In genomic region chr14:22796087-22796707, GRCh38 we compare ENCODE assay signal across 14 cellular contexts. TPM values are rescaled to one million over a fixed set of nuclear protein-coding genes. Genes with fewer than 3 reads are reported as not detected.
DNase-seq lines count a peak whose midpoint lies in the region; ATAC-seq, FAIRE-seq and TF ChIP-seq lines count a peak whose summit lies in the region.
"Had no signal": no experiment of that assay in that cellular context is flagged by ENCODE, and none has a peak within 500 bp of the region (broad histone marks: within the 10 kb centered on the region; RNA-seq: fewer than 3 reads in every experiment).

No MANE protein-coding gene starts in this region.

- H3K27ac ChIP-seq in iPS-20b (ENCODE audit: low read length) (no peak overlapping the region), mesenchymal stem cell (ENCODE audit: low read length, poor library complexity, severe bottlenecking) (no peak overlapping the region)
- H3K27ac ChIP-seq: parathyroid adenoma had no signal

- no peak overlapping the region for H3K14ac ChIP-seq in mesenchymal stem cell (ENCODE audit: low read length in 2 of 2)

- H3K4me1 ChIP-seq in iPS-20b (ENCODE audit: insufficient read depth, low read length) (peaks cover 12% of the 10 kb centered on the region), mesenchymal stem cell (ENCODE audit: control insufficient read depth, insufficient read depth, low read depth, low read length) (peaks cover 2% of the 10 kb centered on the region)

- 67% methylated on average over 5 of the region's 5 CpGs for WGBS in mesenchymal stem cell

- H3K4me3 ChIP-seq in iPS-20b (ENCODE audit: low read length), result no peak overlapping the region
- H3K4me3 ChIP-seq in mesenchymal stem cell (ENCODE audit: insufficient read depth in 1 of 2, low read depth in 1 of 2, low read length in 2 of 2), result no peak overlapping the region

- H2AFZ ChIP-seq in mesenchymal stem cell (ENCODE audit: low read depth, low read length), result no peak overlapping the region
- H2AFZ ChIP-seq: parathyroid adenoma had no signal

- H2BK12ac ChIP-seq in mesenchymal stem cell (ENCODE audit: low read length in 2 of 2), result no peak overlapping the region

- peaks cover 30% of the 10 kb centered on the region for H3K27me3 Mint-ChIP-seq in activated CD4-positive, alpha-beta T cell treated with anti-CD3 and anti-CD28 coated beads for 36 hours
- H3K27me3 Mint-ChIP-seq in nephron progenitor cell (ENCODE audit: low read depth, poor library complexity), result peaks cover 3% of the 10 kb centered on the region

- CTCF ChIA-PET in activated CD4-positive, alpha-beta T cell treated with anti-CD3 and anti-CD28 coated beads for 36 hours (lab: Charles Lee), result interaction anchor here (0.6 to 1.9 kb wide), 5 partner anchors 15 to 881 kb away, joined by 3 to 5 read pairs (median 4); partner anchors contain the start of gene SLC7A7

- no peak for TF ChIP-seq CTCF in nephron progenitor cell (IDR thresholded peaks at IDR 0.05)

- peak; percentile 65 for ATAC-seq in GM21786 (IDR thresholded peaks at IDR 0.05; ENCODE audit: unreplicated experiment)
- ATAC-seq in HG03439 (IDR thresholded peaks at IDR 0.05; ENCODE audit: unreplicated experiment), result peak; percentile 46
- ATAC-seq in activated CD4-positive, alpha-beta T cell treated with anti-CD3 and anti-CD28 coated beads for 36 hours, result no peak

- H3K27me3 ChIP-seq in iPS-20b (ENCODE audit: insufficient read depth, low read length) (no peaks in the 10 kb centered on the region), mesenchymal stem cell (ENCODE audit: control insufficient read depth in 1 of 2, insufficient read depth in 1 of 2, low read length in 2 of 2) (peaks cover 13 to 20% of the 10 kb centered on the region in 2 experiments)

- no peak overlapping the region for H2BK15ac ChIP-seq in mesenchymal stem cell (ENCODE audit: low read depth, poor library complexity, severe bottlenecking)

- H3K4ac ChIP-seq in mesenchymal stem cell (ENCODE audit: low read depth in 1 of 2, low read length in 2 of 2), result no peak overlapping the region

- no peak overlapping the region for H4K91ac ChIP-seq in mesenchymal stem cell (ENCODE audit: low read length)

- H4K8ac ChIP-seq in mesenchymal stem cell (ENCODE audit: low read length), result no peak overlapping the region

- DNase-seq in GM18507 (ENCODE audit: extremely low spot score, insufficient read length, low read depth) (no peak), nephron progenitor cell (no peak), mesenchymal stem cell (no peak)
- no peak for DNase-seq in activated CD8-positive, alpha-beta memory T cell treated with anti-CD3 and anti-CD28 coated beads for 24 hours
- no peak for DNase-seq in activated CD4-positive, alpha-beta T cell treated with anti-CD3 and anti-CD28 coated beads for 36 hours
- DNase-seq: activated naive CD4-positive, alpha-beta T cell treated with anti-CD3 and anti-CD28 coated beads, Interleukin-2, amount 10 ng/mL, durations not matched to agents 7 days and 5 days; NCI-H2171 treated with DMSO at 0.1 percent for 48 hours; OCI-M1; stimulated activated CD4-positive, alpha-beta T cell treated with anti-CD3 and anti-CD28 coated beads, Interleukin-4, amount 100 ng/mL, for 24 hours had no signal

- no peak overlapping the region for H3K23ac ChIP-seq in mesenchymal stem cell (ENCODE audit: low read length in 2 of 2)

- no peak overlapping the region for H2BK120ac ChIP-seq in mesenchymal stem cell (ENCODE audit: low read depth, low read length)

- H3K79me1 ChIP-seq in mesenchymal stem cell (replicated peaks; ENCODE audit: low read length, poor library complexity, severe bottlenecking), result no peaks in the 10 kb centered on the region

- POLR2A ChIA-PET in activated CD4-positive, alpha-beta T cell treated with anti-CD3 and anti-CD28 coated beads for 36 hours (lab: Charles Lee), result interaction anchor here (0.6 kb wide), 1 partner anchor 13 kb away, joined by 3 read pairs; no protein-coding TSS in a partner anchor

- no peak overlapping the region for H3K27ac Mint-ChIP-seq in activated CD4-positive, alpha-beta T cell treated with anti-CD3 and anti-CD28 coated beads for 36 hours
- H3K27ac Mint-ChIP-seq in nephron progenitor cell, result no peak overlapping the region
- H3K27ac Mint-ChIP-seq: activated naive CD4-positive, alpha-beta T cell treated with anti-CD3 and anti-CD28 coated beads, Interleukin-2, amount 10 ng/mL, durations not matched to agents 7 days and 5 days had no signal

- no peaks in the 10 kb centered on the region for H3K9me3 Mint-ChIP-seq in activated CD4-positive, alpha-beta T cell treated with anti-CD3 and anti-CD28 coated beads for 36 hours (ENCODE audit: low read depth)
- H3K9me3 Mint-ChIP-seq in nephron progenitor cell, result peaks cover 4% of the 10 kb centered on the region
- H3K9me3 Mint-ChIP-seq: activated naive CD4-positive, alpha-beta T cell treated with anti-CD3 and anti-CD28 coated beads, Interleukin-2, amount 10 ng/mL, durations not matched to agents 7 days and 5 days had no signal

- no peak overlapping the region for H3K4me2 ChIP-seq in mesenchymal stem cell (ENCODE audit: low read length, poor library complexity, severe bottlenecking)

- no peak overlapping the region for H2BK5ac ChIP-seq in mesenchymal stem cell (ENCODE audit: low read depth, low read length, poor library complexity, severe bottlenecking)

- intact Hi-C loops in activated CD4-positive, alpha-beta T cell treated with anti-CD3 and anti-CD28 coated beads for 36 hours (cut with DNase I, micrococcal nuclease), result no loop called here

- no peak overlapping the region for H3K18ac ChIP-seq in mesenchymal stem cell (ENCODE audit: low read depth in 1 of 2, low read length in 2 of 2)

- H3K9ac ChIP-seq in iPS-20b (ENCODE audit: low read depth, low read length), result peak overlapping the region; percentile 17; the same call in 1 of the 2 replicates
- H3K9ac ChIP-seq in mesenchymal stem cell (ENCODE audit: low read length), result no peak overlapping the region
- H3K9ac ChIP-seq: parathyroid adenoma had no signal

- H2AK5ac ChIP-seq in mesenchymal stem cell (ENCODE audit: low read length, severe bottlenecking), result no peak overlapping the region

- H3K9me3 ChIP-seq in iPS-20b (ENCODE audit: insufficient read depth, low read depth, low read length), result no peaks in the 10 kb centered on the region
- no peaks in the 10 kb centered on the region for H3K9me3 ChIP-seq in mesenchymal stem cell (ENCODE audit: control insufficient read depth, low read length)

- no peaks in the 10 kb centered on the region for H3K36me3 ChIP-seq in iPS-20b (ENCODE audit: insufficient read depth, low read depth, low read length)
- no peaks in the 10 kb centered on the region for H3K36me3 ChIP-seq in mesenchymal stem cell (ENCODE audit: control insufficient read depth in 1 of 2, insufficient read depth in 2 of 2, low read depth in 1 of 2, low read length in 2 of 2)

- H3K4me3 Mint-ChIP-seq in activated CD4-positive, alpha-beta T cell treated with anti-CD3 and anti-CD28 coated beads for 36 hours, result no peak overlapping the region
- H3K4me3 Mint-ChIP-seq in nephron progenitor cell, result no peak overlapping the region
- H3K4me3 Mint-ChIP-seq: activated naive CD4-positive, alpha-beta T cell treated with anti-CD3 and anti-CD28 coated beads, Interleukin-2, amount 10 ng/mL, durations not matched to agents 7 days and 5 days had no signal

- H3K36me3 Mint-ChIP-seq in activated CD4-positive, alpha-beta T cell treated with anti-CD3 and anti-CD28 coated beads for 36 hours (ENCODE audit: low read depth), result no peaks in the 10 kb centered on the region
- no peaks in the 10 kb centered on the region for H3K36me3 Mint-ChIP-seq in nephron progenitor cell (ENCODE audit: low read depth)
- H3K36me3 Mint-ChIP-seq: activated naive CD4-positive, alpha-beta T cell treated with anti-CD3 and anti-CD28 coated beads, Interleukin-2, amount 10 ng/mL, durations not matched to agents 7 days and 5 days had no signal

- no peaks in the 10 kb centered on the region for H3K4me1 Mint-ChIP-seq in activated CD4-positive, alpha-beta T cell treated with anti-CD3 and anti-CD28 coated beads for 36 hours
- peaks cover 34% of the 10 kb centered on the region for H3K4me1 Mint-ChIP-seq in nephron progenitor cell
- H3K4me1 Mint-ChIP-seq: activated naive CD4-positive, alpha-beta T cell treated with anti-CD3 and anti-CD28 coated beads, Interleukin-2, amount 10 ng/mL, durations not matched to agents 7 days and 5 days had no signal

- peak; percentile 78 for FAIRE-seq in GM18507 (lab: Jason Lieb, UNC)

RNA-seq across cellular contexts. Expression of gene SLC7A7, which starts 19.0 kb away (rescaled TPM):
- under 1 TPM; 0.50 to 0.72 TPM for total RNA-seq in activated CD4-positive, alpha-beta T cell treated with anti-CD3 and anti-CD28 coated beads for 36 hours
- 6.4 TPM for polyA plus RNA-seq in mesenchymal stem cell (2013, experiment 1 of 2)
- polyA plus RNA-seq in mesenchymal stem cell (2013, experiment 2 of 2), result 6.5 TPM
- total RNA-seq: T-helper 2 cell treated with Interferon-gamma antibody and Interleukin-4, amounts not matched to agents 100 ng/mL and 5 ng/mL, for 36 hours had no signal

RNA-seq across cellular contexts. Expression of gene OXA1L, which starts 29.7 kb away (rescaled TPM):
- total RNA-seq in activated CD4-positive, alpha-beta T cell treated with anti-CD3 and anti-CD28 coated beads for 36 hours, result 100 to 1,000 TPM; 136 to 148 TPM
- 171 TPM for polyA plus RNA-seq in mesenchymal stem cell (2013, experiment 1 of 2)
- polyA plus RNA-seq in mesenchymal stem cell (2013, experiment 2 of 2), result 167 TPM

RNA-seq across cellular contexts. Expression of gene MRPL52, which starts 33.5 kb away (rescaled TPM):
- 100 to 1,000 TPM; 115 to 136 TPM for total RNA-seq in activated CD4-positive, alpha-beta T cell treated with anti-CD3 and anti-CD28 coated beads for 36 hours
- 219 TPM for polyA plus RNA-seq in mesenchymal stem cell (2013, experiment 1 of 2)
- polyA plus RNA-seq in mesenchymal stem cell (2013, experiment 2 of 2), result 222 TPM

RNA-seq across cellular contexts. Expression of gene MMP14, which starts 40.2 kb away (rescaled TPM):
- total RNA-seq in activated CD4-positive, alpha-beta T cell treated with anti-CD3 and anti-CD28 coated beads for 36 hours, result 1 to 10 TPM; 2.0 to 2.1 TPM
- polyA plus RNA-seq in mesenchymal stem cell (2013, experiment 1 of 2), result 1,343 TPM
- polyA plus RNA-seq in mesenchymal stem cell (2013, experiment 2 of 2), result 1,238 TPM
